In the genomic region with DNA sequence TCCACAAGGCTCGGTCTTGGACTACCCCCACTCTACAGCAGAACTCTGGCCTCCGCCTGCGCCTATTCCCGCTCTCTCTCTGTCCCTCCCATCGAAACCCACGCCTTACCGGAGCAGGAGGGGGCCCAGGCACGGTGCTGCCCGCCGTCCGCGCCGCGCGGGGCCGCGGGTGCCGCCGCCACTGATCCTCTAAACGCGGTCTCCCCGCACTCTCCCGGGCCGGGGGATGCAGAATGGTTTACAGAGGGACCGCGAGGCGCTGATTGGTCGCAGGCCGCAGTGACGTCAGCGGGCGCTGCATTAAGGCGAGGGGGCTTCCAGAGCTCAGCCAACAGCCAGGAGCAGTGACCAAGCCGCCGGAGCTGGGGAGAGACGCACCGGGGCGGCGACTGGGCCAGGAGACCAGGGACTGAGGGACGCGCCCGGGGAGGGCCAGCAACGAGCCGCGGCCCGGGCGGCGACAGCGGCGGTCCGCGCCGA, we compare ENCODE assay signal across 8 cellular contexts. TPM values are rescaled to one million over a fixed set of nuclear protein-coding genes. Genes with fewer than 3 reads are reported as not detected.
A peak's percentile ranks its signal among the peaks of the same experiment; 100 is the strongest.
DNase-seq lines count a peak whose midpoint lies in the region; ATAC-seq, FAIRE-seq and TF ChIP-seq lines count a peak whose summit lies in the region.

No MANE protein-coding gene starts in this region.

- H4K20me1 ChIP-seq in KMS-11 (ENCODE audit: insufficient read depth) (no peaks in the 10 kb centered on the region), GM12878 (ENCODE audit: control insufficient read depth, insufficient read depth) (no peaks in the 10 kb centered on the region), GM23248 (ENCODE audit: insufficient read depth) (no peaks in the 10 kb centered on the region)

- H3K9me2 ChIP-seq in GM23248 (ENCODE audit: insufficient read depth) = no peaks in the 10 kb centered on the region

- H3K4me2 ChIP-seq in KMS-11 (peak overlapping the region; percentile 57; the same call in 1 of the 2 replicates), GM12878 (ENCODE audit: control insufficient read depth, insufficient read depth) (peak overlapping the region; percentile 21; the same call in 1 of the 2 replicates), GM23248 (ENCODE audit: unreplicated experiment) (no peak overlapping the region)

- no peak overlapping the region for H3K4me3 ChIP-seq in KMS-11 (IDR thresholded peaks at IDR 0.05; ENCODE audit: insufficient read depth, low read depth, low read length)
- H3K4me3 ChIP-seq in GM12878 = no peak overlapping the region
- no peak overlapping the region for H3K4me3 ChIP-seq in GM23248

- peak overlapping the region; percentile 85 for H3K4me3 Mint-ChIP-seq in natural killer cell

- peaks cover 53 to 86% of the 10 kb centered on the region in 2 donors for H3K4me1 Mint-ChIP-seq in natural killer cell

- POLR2A ChIA-PET in GM12878 (lab: Charles Lee) = interaction anchor here (0.7 kb wide), 1 partner anchor 13 kb away, joined by 3 read pairs; no protein-coding TSS in a partner anchor

- no peak for TF ChIP-seq EP300 in GM12878 (IDR thresholded peaks at IDR 0.05; ENCODE audit: borderline replicate concordance in 1 of 2, control insufficient read depth in 1 of 2, low read depth in 2 of 2, low read length in 2 of 2)

- no peak overlapping the region for H3K27ac ChIP-seq in KMS-11
- H3K27ac ChIP-seq in GM12878 (ENCODE audit: control insufficient read depth, insufficient read depth) = no peak overlapping the region
- no peak overlapping the region for H3K27ac ChIP-seq in GM23248

- in situ Hi-C loops in GM12878 (cut with MboI) = no loop called here
- in situ Hi-C loops in GM23248 (cut with MboI) = no loop called here

- TF ChIP-seq CTCF in KMS-11 (conservative IDR thresholded peaks at IDR 0.05; ENCODE audit: low read depth, low read length) (no peak), GM12878 (IDR thresholded peaks at IDR 0.05 in 2 of 3, conservative IDR thresholded peaks at IDR 0.05 in 1 of 3; ENCODE audit: control insufficient read depth in 2 of 3, extremely low read depth in 1 of 3, insufficient read depth in 1 of 3, low read depth in 3 of 3, low read length in 3 of 3) (no peak), natural killer cell (IDR thresholded peaks at IDR 0.05) (no peak)

- H3K36me3 ChIP-seq in KMS-11 (ENCODE audit: insufficient read depth) (no peaks in the 10 kb centered on the region), GM12878 (ENCODE audit: control insufficient read depth in 2 of 2, insufficient read depth in 2 of 2, low read length in 1 of 2) (no peaks in the 10 kb centered on the region), GM23248 (ENCODE audit: low read depth) (no peaks in the 10 kb centered on the region)

- no TSS peak for BruUV-seq in GM12878 (replicated peaks; lab: Mats Ljungman, UMichigan)

- H3K27ac Mint-ChIP-seq in natural killer cell = no peak overlapping the region

- H3F3A ChIP-seq in GM23248 (ENCODE audit: insufficient read depth) = no peaks in the 10 kb centered on the region

- no peaks in the 10 kb centered on the region for H3K9me3 Mint-ChIP-seq in natural killer cell

- peak; percentile 81 for DNase-seq in Daoy (ENCODE audit: low read depth)
- no peak for DNase-seq in GM12878 (ENCODE audit: low read depth, low spot score)
- no peak for DNase-seq in natural killer cell
- DNase-seq in GM23248 = no peak
- DNase-seq in OCI-M2 (lab: John Stamatoyannopoulos, UW; ENCODE audit: unreplicated experiment) = no peak

- TF ChIP-seq RAD21 in GM12878 (IDR thresholded peaks at IDR 0.05; ENCODE audit: insufficient read depth, low read depth, low read length) = no peak

- CTCF ChIA-PET in GM12878 (lab: Yijun Ruan, JAX) = no interaction called here

- no peak overlapping the region for H3K9ac ChIP-seq in KMS-11
- H3K9ac ChIP-seq in GM12878 (ENCODE audit: control insufficient read depth, insufficient read depth, low read length) = no peak overlapping the region
- no peak overlapping the region for H3K9ac ChIP-seq in GM23248

- peaks cover 70 to 81% of the 10 kb centered on the region in 2 donors for H3K27me3 Mint-ChIP-seq in natural killer cell (ENCODE audit: low read depth in 2 of 2)

- ATAC-seq in GM12878 = no peak
- no peak for ATAC-seq in natural killer cell
- ATAC-seq in HG03097 (IDR thresholded peaks at IDR 0.05; ENCODE audit: low FRiP score, unreplicated experiment) = no peak
- no peak for ATAC-seq in GM18511 (IDR thresholded peaks at IDR 0.05; ENCODE audit: unreplicated experiment)

- H3K79me2 ChIP-seq in KMS-11 (ENCODE audit: insufficient read depth, low read depth) = no peaks in the 10 kb centered on the region
- H3K79me2 ChIP-seq in GM12878 (ENCODE audit: control insufficient read depth, insufficient read depth, low read length) = no peaks in the 10 kb centered on the region
- no peaks in the 10 kb centered on the region for H3K79me2 ChIP-seq in GM23248 (ENCODE audit: insufficient read depth)

- H3K4me1 ChIP-seq in KMS-11 (ENCODE audit: low read depth, poor library complexity, severe bottlenecking) = peaks cover 1% of the 10 kb centered on the region
- no peaks in the 10 kb centered on the region for H3K4me1 ChIP-seq in GM12878 (ENCODE audit: control insufficient read depth, insufficient read depth, low read length)
- H3K4me1 ChIP-seq in GM23248 (ENCODE audit: insufficient read depth) = no peaks in the 10 kb centered on the region

- no peak for FAIRE-seq in GM12878 (lab: Jason Lieb, UNC)

- RAD21 ChIA-PET in GM12878 (lab: Charles Lee; ENCODE audit: unreplicated experiment) = interaction anchor here (0.7 kb wide), 1 partner anchor 10 kb away, joined by 3 read pairs; no protein-coding TSS in a partner anchor

- no peaks in the 10 kb centered on the region for H3K36me3 Mint-ChIP-seq in natural killer cell

- 41% methylated on average over 53 of the region's 53 CpGs for WGBS in GM12878 (ENCODE audit: insufficient coverage, insufficient replicate concordance, low lambda C conversion rate, missing lambda C conversion rate)
- 4 to 8% methylated on average over 38 to 40 of the region's 53 CpGs for WGBS in GM23248 (ENCODE audit: low coverage in 1 of 2, low lambda C conversion rate in 2 of 2, missing lambda C conversion rate in 2 of 2), 2 experiments

- no peak for TF ChIP-seq POLR2A in GM12878 (IDR thresholded peaks at IDR 0.05; ENCODE audit: low read depth, low read length)

- H3K27me3 ChIP-seq in KMS-11 (ENCODE audit: insufficient read depth, low read depth) (peaks cover 77% of the 10 kb centered on the region), GM12878 (replicated peaks in 1 of 2; ENCODE audit: control insufficient read depth in 2 of 2, insufficient read depth in 2 of 2, low read length in 1 of 2) (peaks cover 60 to 73% of the 10 kb centered on the region in 2 experiments), GM23248 (replicated peaks; ENCODE audit: insufficient read depth) (peaks cover 96% of the 10 kb centered on the region)

- H3K9me3 ChIP-seq in GM12878 (replicated peaks; ENCODE audit: control insufficient read depth, insufficient read depth, low read length) = no peaks in the 10 kb centered on the region; the same call in 2 of the 3 replicates
- no peaks in the 10 kb centered on the region for H3K9me3 ChIP-seq in GM23248 (ENCODE audit: low read depth)

- intact Hi-C loops in GM12878 (cut with micrococcal nuclease; ENCODE audit: unreplicated experiment) = no loop called here
- intact Hi-C loops in natural killer cell (cut with micrococcal nuclease) = no loop called here

- H2AFZ ChIP-seq in KMS-11 (ENCODE audit: low read depth) = peak overlapping the region; percentile 60; the same call in 1 of the 2 replicates
- no peak overlapping the region for H2AFZ ChIP-seq in GM12878 (ENCODE audit: control insufficient read depth, low read depth, low read length)
- H2AFZ ChIP-seq in GM23248 = no peak overlapping the region

- SMC1A ChIA-PET in GM12878 (lab: Charles Lee; ENCODE audit: uncharacterized antibody, unreplicated experiment) = no interaction called here

RNA-seq across cellular contexts. Expression of a gene that starts 0.8 kb away (rescaled TPM):
- 8.6 and 17.1 TPM in 2 replicates for total RNA-seq in Daoy (2014; rRNA removed; shearing (Covaris generic))
- total RNA-seq in GM12878 (2013; cell fraction: nucleolus; rRNA removed) = not detected in 2 replicates
- total RNA-seq in GM12878 (2014; rRNA removed) = not detected in 2 replicates
- not detected in 2 replicates for total RNA-seq in GM12878 (2014; rRNA removed; fragmentation: Illumina TruSeq; extraction: Trizol)
- not detected in 2 replicates for total RNA-seq in GM12878 (2021)
- polyA plus RNA-seq in GM12878 (2011; ENCODE audit: low read depth) = not detected
- polyA plus RNA-seq in GM12878 (2011; rRNA removed) = not detected in 2 replicates
- not detected in 2 replicates for polyA plus RNA-seq in GM12878 (2011; cell fraction: cytosol; rRNA removed)
- polyA plus RNA-seq in GM12878 (2011; cell fraction: nucleus; rRNA removed) = not detected in 2 replicates
- polyA plus RNA-seq in GM12878 (2012) = 0.07 and 0.21 TPM in 2 replicates
- not detected in 2 replicates for polyA plus RNA-seq in GM12878 (2014; fragmentation: Illumina TruSeq; extraction: Trizol)
- not detected for polyA plus RNA-seq in GM12878 (2014; fragmentation: Nextera tagmentation; extraction: Ambion mirVana)
- not detected in 2 replicates for polyA plus RNA-seq in GM12878 (2014; rRNA removed)
- not detected for polyA plus RNA-seq in GM12878 (2016; fragmentation: Nextera tagmentation; extraction: Ambion mirVana)
- not detected in 2 replicates for polyA minus RNA-seq in GM12878 (2011; rRNA and poly(A)+ RNA removed)
- not detected in 2 replicates for polyA minus RNA-seq in GM12878 (2011; cell fraction: cytosol; rRNA and poly(A)+ RNA removed)
- polyA minus RNA-seq in GM12878 (2011; cell fraction: nucleus; rRNA and poly(A)+ RNA removed) = not detected in 2 replicates
- not detected for total RNA-seq in natural killer cell
- not detected in 2 replicates for total RNA-seq in GM23248 (2014; rRNA removed; shearing (Covaris generic))
- not detected in 2 replicates for polyA plus RNA-seq in GM23248 (2016; fragmentation: Nextera tagmentation; extraction: Ambion mirVana)

RNA-seq across cellular contexts. Expression of a gene that starts 12.3 kb away (rescaled TPM):
- total RNA-seq in Daoy (2014; rRNA removed; shearing (Covaris generic)) = 79.8 and 106 TPM in 2 replicates
- 51.6 and 56.9 TPM in 2 replicates for total RNA-seq in GM12878 (2013; cell fraction: nucleolus; rRNA removed)
- total RNA-seq in GM12878 (2014; rRNA removed) (63.4 and 74.9 TPM in 2 replicates), GM12878 (2014; rRNA removed; fragmentation: Illumina TruSeq; extraction: Trizol) (76.4 and 80.8 TPM in 2 replicates), GM12878 (2021) (85.6 and 90.2 TPM in 2 replicates), natural killer cell (10 to 100 TPM; 60.1 to 67.2 (median 63.2) TPM)
- polyA plus RNA-seq in GM12878 (2011; ENCODE audit: low read depth) = 45.1 TPM
- polyA plus RNA-seq in GM12878 (2011; rRNA removed) (33.6 and 38.2 TPM in 2 replicates), GM12878 (2014; fragmentation: Illumina TruSeq; extraction: Trizol) (87.0 and 94.8 TPM in 2 replicates), GM12878 (2014; fragmentation: Nextera tagmentation; extraction: Ambion mirVana) (10 to 100 TPM; 36.8 to 48.0 TPM), GM12878 (2014; rRNA removed) (64.2 and 91.7 TPM in 2 replicates), GM12878 (2016; fragmentation: Nextera tagmentation; extraction: Ambion mirVana) (100 to 1,000 TPM; 105 to 110 TPM), GM23248 (2016; fragmentation: Nextera tagmentation; extraction: Ambion mirVana) (48.1 and 50.2 TPM in 2 replicates)
- 33.5 and 35.9 TPM in 2 replicates for polyA plus RNA-seq in GM12878 (2011; cell fraction: cytosol; rRNA removed)
- 17.6 and 30.8 TPM in 2 replicates for polyA plus RNA-seq in GM12878 (2011; cell fraction: nucleus; rRNA removed)
- polyA plus RNA-seq in GM12878 (2012) = 65.2 and 88.3 TPM in 2 replicates
- polyA minus RNA-seq in GM12878 (2011; rRNA and poly(A)+ RNA removed) = 25.5 and 40.6 TPM in 2 replicates
- polyA minus RNA-seq in GM12878 (2011; cell fraction: cytosol; rRNA and poly(A)+ RNA removed) = 21.2 and 25.7 TPM in 2 replicates
- polyA minus RNA-seq in GM12878 (2011; cell fraction: nucleus; rRNA and poly(A)+ RNA removed) = 11.4 and 22.5 TPM in 2 replicates
- total RNA-seq in GM23248 (2014; rRNA removed; shearing (Covaris generic)) = 35.6 and 42.2 TPM in 2 replicates
